ENCODE assay signal across 9 cellular contexts in genomic region chr2:105789745-105790466, GRCh38. TPM values are rescaled to one million over a fixed set of nuclear protein-coding genes. Genes with fewer than 3 reads are reported as not detected.
DNase-seq lines count a peak whose midpoint lies in the region; ATAC-seq and TF ChIP-seq lines count a peak whose summit lies in the region.
"Had no signal": no experiment of that assay in that cellular context is flagged by ENCODE, and none has a peak within 500 bp of the region (broad histone marks: within the 10 kb centered on the region; RNA-seq: fewer than 3 reads in every experiment).

No MANE protein-coding gene starts in this region.

- H2AK5ac ChIP-seq in trophoblast cell (ENCODE audit: low read length): no peak overlapping the region

- H4K8ac ChIP-seq in trophoblast cell (ENCODE audit: low read depth, low read length): no peak overlapping the region

- H3K27ac ChIP-seq in GM23248: no peak overlapping the region
- H3K27ac ChIP-seq in trophoblast cell (ENCODE audit: low read depth, low read length): no peak overlapping the region
- H3K27ac ChIP-seq: VCaP had no signal

- peak; percentile 82 for ATAC-seq in activated CD8-positive, alpha-beta T cell treated with anti-CD3 and anti-CD28 coated beads for 36 hours
- peak; percentile 51 for ATAC-seq in esophagus mucosa

- H3K4me1 Mint-ChIP-seq in activated CD8-positive, alpha-beta T cell treated with anti-CD3 and anti-CD28 coated beads for 36 hours (ENCODE audit: low read depth): peaks cover 92% of the 10 kb centered on the region

- 0 out of 2 replicates have a peak overlapping the region, but pooled peaks have one; percentile 17 for H2AFZ ChIP-seq in GM23248
- peak overlapping the region; percentile 17 for H2AFZ ChIP-seq in trophoblast cell (ENCODE audit: insufficient read depth, low read length, poor library complexity)

- no peaks in the 10 kb centered on the region for H3K79me1 ChIP-seq in trophoblast cell (ENCODE audit: low read length)

- H2BK12ac ChIP-seq in trophoblast cell (ENCODE audit: low read length): no peak overlapping the region

- H3K27ac Mint-ChIP-seq in activated CD8-positive, alpha-beta T cell treated with anti-CD3 and anti-CD28 coated beads for 36 hours: peak overlapping the region; percentile 97

- no peak overlapping the region for H4K91ac ChIP-seq in trophoblast cell (ENCODE audit: low read depth, low read length)

- H3K4me3 Mint-ChIP-seq in activated CD8-positive, alpha-beta T cell treated with anti-CD3 and anti-CD28 coated beads for 36 hours: peak overlapping the region; percentile 69

- H2BK120ac ChIP-seq in trophoblast cell (ENCODE audit: insufficient read depth, low read length, poor library complexity): no peak overlapping the region

- peak overlapping the region; percentile 37 for H3K4ac ChIP-seq in trophoblast cell (ENCODE audit: low read depth, low read length)

- H4K20me1 ChIP-seq in GM23248 (ENCODE audit: insufficient read depth): no peaks in the 10 kb centered on the region

- H3K9me3 ChIP-seq in GM23248 (ENCODE audit: low read depth) (no peaks in the 10 kb centered on the region), trophoblast cell (ENCODE audit: insufficient read depth, low read depth, low read length) (peaks cover 2% of the 10 kb centered on the region)

- H3K9ac ChIP-seq in GM23248: no peak overlapping the region
- H3K9ac ChIP-seq in trophoblast cell (ENCODE audit: low read length): no peak overlapping the region

- in situ Hi-C loops in GM23248 (cut with MboI): no loop called here

- H3K27me3 ChIP-seq in GM23248 (replicated peaks; ENCODE audit: insufficient read depth) (no peaks in the 10 kb centered on the region), trophoblast cell (ENCODE audit: insufficient read depth, low read length) (no peaks in the 10 kb centered on the region)

- peak overlapping the region; percentile 19; the same call in 1 of the 2 replicates for H3K4me3 ChIP-seq in GM08714 (ENCODE audit: low read length)
- peak overlapping the region; percentile 42 for H3K4me3 ChIP-seq in GM23248
- H3K4me3 ChIP-seq in trophoblast cell (ENCODE audit: low read depth, low read length): no peak overlapping the region

- H3K14ac ChIP-seq in trophoblast cell (ENCODE audit: low read length): no peak overlapping the region

- H4K12ac ChIP-seq in trophoblast cell (ENCODE audit: low read depth, low read length): no peak overlapping the region

- DNase-seq in GM23248: peak; percentile 92
- DNase-seq in M059J (ENCODE audit: low read depth): peak; percentile 88
- DNase-seq in activated CD8-positive, alpha-beta T cell treated with anti-CD3 and anti-CD28 coated beads for 36 hours: peak; percentile 87
- no peak for DNase-seq in trophoblast cell
- DNase-seq in GOT3 (lab: John Stamatoyannopoulos, UW): no peak
- DNase-seq in NCI-H526 treated with DMSO at 0.1 percent for 48 hours (lab: John Stamatoyannopoulos, UW): no peak

- no peak overlapping the region for H2BK5ac ChIP-seq in trophoblast cell (ENCODE audit: low read depth, low read length, poor library complexity)

- H3F3A ChIP-seq in GM23248 (ENCODE audit: insufficient read depth): no peaks in the 10 kb centered on the region

- peak overlapping the region; percentile 73 for H3K4me2 ChIP-seq in GM23248 (ENCODE audit: unreplicated experiment)
- H3K4me2 ChIP-seq in trophoblast cell (ENCODE audit: low read length): no peak overlapping the region

- intact Hi-C loops in activated CD8-positive, alpha-beta T cell treated with anti-CD3 and anti-CD28 coated beads for 36 hours (cut with micrococcal nuclease): no loop called here

- H3K9me3 Mint-ChIP-seq in activated CD8-positive, alpha-beta T cell treated with anti-CD3 and anti-CD28 coated beads for 36 hours: no peaks in the 10 kb centered on the region

- H3K27me3 Mint-ChIP-seq in activated CD8-positive, alpha-beta T cell treated with anti-CD3 and anti-CD28 coated beads for 36 hours: no peaks in the 10 kb centered on the region

- H3K4me1 ChIP-seq in GM23248 (ENCODE audit: insufficient read depth): peaks cover 17% of the 10 kb centered on the region
- H3K4me1 ChIP-seq in trophoblast cell (ENCODE audit: control insufficient read depth in 1 of 2, insufficient read depth in 2 of 2, low read length in 2 of 2): peaks cover 0 to 3% of the 10 kb centered on the region in 2 experiments

- no peak overlapping the region for H3K23ac ChIP-seq in trophoblast cell (ENCODE audit: low read length)

- H3K79me2 ChIP-seq in GM23248 (ENCODE audit: insufficient read depth): peaks cover 85% of the 10 kb centered on the region
- peaks cover 12% of the 10 kb centered on the region for H3K79me2 ChIP-seq in trophoblast cell (ENCODE audit: control insufficient read depth, insufficient read depth, low read length, poor library complexity)

- peak overlapping the region; percentile 39 for H3K18ac ChIP-seq in trophoblast cell (ENCODE audit: low read length)

- POLR2A ChIA-PET in activated CD8-positive, alpha-beta T cell treated with anti-CD3 and anti-CD28 coated beads for 36 hours (lab: Charles Lee): interaction anchor here (0.6 to 3.4 kb wide), 11 partner anchors 9 to 127 kb away, joined by 3 to 27 read pairs (median 4); no protein-coding TSS in a partner anchor

- peaks cover 40% of the 10 kb centered on the region for H3K36me3 Mint-ChIP-seq in activated CD8-positive, alpha-beta T cell treated with anti-CD3 and anti-CD28 coated beads for 36 hours (ENCODE audit: low read depth)

- no peak for TF ChIP-seq CTCF in activated CD8-positive, alpha-beta T cell treated with anti-CD3 and anti-CD28 coated beads for 36 hours (IDR thresholded peaks at IDR 0.05)

- CTCF ChIA-PET in activated CD8-positive, alpha-beta T cell treated with anti-CD3 and anti-CD28 coated beads for 36 hours (lab: Charles Lee): interaction anchor here (0.8 to 2.6 kb wide), 13 partner anchors 9 to 301 kb away, joined by 3 to 11 read pairs (median 3); no protein-coding TSS in a partner anchor

- no peaks in the 10 kb centered on the region for H3K9me2 ChIP-seq in GM23248 (ENCODE audit: insufficient read depth)

- no peaks in the 10 kb centered on the region for H3K36me3 ChIP-seq in GM23248 (ENCODE audit: low read depth)
- H3K36me3 ChIP-seq in trophoblast cell (ENCODE audit: control insufficient read depth in 1 of 2, insufficient read depth in 2 of 2, low read length in 2 of 2): peaks cover 0 to 2% of the 10 kb centered on the region in 2 experiments

- WGBS in GM23248 (ENCODE audit: low coverage in 1 of 2, low lambda C conversion rate in 2 of 2, missing lambda C conversion rate in 2 of 2), 2 experiments: 25 to 29% methylated on average over 11 of the region's 11 CpGs
- WGBS in trophoblast cell (ENCODE audit: extremely low coverage, insufficient coverage, insufficient read length): no CpG with 5 or more reads among the region's 11 CpGs

RNA-seq across cellular contexts. Expression of gene NCK2, which starts 45.2 kb away (rescaled TPM):
- 13.9 and 25.2 TPM in 2 replicates for total RNA-seq in GM23248 (2014; rRNA removed; shearing (Covaris generic))
- 5.1 and 5.7 TPM in 2 replicates for polyA plus RNA-seq in GM23248 (2016; fragmentation: Nextera tagmentation; extraction: Ambion mirVana)
- 16.4 and 19.3 TPM in 2 replicates for total RNA-seq in M059J (2014; rRNA removed; shearing (Covaris generic))
- total RNA-seq in activated CD8-positive, alpha-beta T cell treated with anti-CD3 and anti-CD28 coated beads for 36 hours: 10 to 100 TPM; 68.3 to 69.7 TPM
- 68.6 TPM for total RNA-seq in esophagus mucosa
- 48.7 and 51.4 TPM in 2 replicates for polyA plus RNA-seq in trophoblast cell (2013)

Comparison
In these comparisons a context has a peak if more than half of its experiments do, and no peak if none do; other contexts are left out.
1. DNase-seq: peak in GM23248 (single experiment), M059J (single experiment) and activated CD8-positive, alpha-beta T cell treated with anti-CD3 and anti-CD28 coated beads for 36 hours (single experiment); none in trophoblast cell (0 of 2), GOT3 (single experiment) and NCI-H526 treated with DMSO at 0.1 percent for 48 hours (single experiment).